In the genomic region with DNA sequence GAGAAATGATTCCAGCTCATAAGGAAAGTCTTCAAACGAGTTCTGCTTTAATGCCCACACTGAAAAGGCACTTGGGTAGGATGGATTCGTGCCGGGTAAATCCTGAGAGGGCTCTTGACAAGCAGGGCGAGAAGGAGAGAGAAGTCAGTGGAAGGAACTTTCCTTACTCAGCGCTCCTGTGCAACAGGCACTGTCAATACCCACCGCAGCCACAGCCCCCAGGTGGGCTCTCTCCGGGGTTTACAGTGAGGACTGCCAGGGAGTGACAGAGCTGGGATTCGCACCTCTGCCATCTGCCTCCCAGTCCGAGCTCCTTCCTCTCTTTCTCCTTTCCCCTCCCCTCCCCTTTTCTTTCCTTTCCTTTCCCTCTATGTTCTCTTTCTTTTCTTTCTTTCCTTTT, we compare ENCODE assay signal across 28 cellular contexts.
"Had no signal": no experiment of that assay in that cellular context is flagged by ENCODE, and none has a peak within 500 bp of the region (broad histone marks: within the 10 kb centered on the region; RNA-seq: fewer than 3 reads in every experiment).

No MANE protein-coding gene starts in this region.

- DNase-seq: activated B cell treated with CpG ODN at 0.5 μM for 24 hours; activated CD4-positive, alpha-beta T cell treated with anti-CD3 and anti-CD28 coated beads for 48 hours; activated CD4-positive, alpha-beta T cell treated with anti-CD3 and anti-CD28 coated beads, Interleukin-2, amount 50 U/mL, for 1 hour; activated CD4-positive, alpha-beta T cell treated with anti-CD3 and anti-CD28 coated beads, Interleukin-2, amount 50 U/mL, for 48 hours; activated CD8-positive, alpha-beta memory T cell treated with anti-CD3 and anti-CD28 coated beads for 24 hours; activated CD8-positive, alpha-beta T cell treated with anti-CD3 and anti-CD28 coated beads for 36 hours; activated effector memory CD4-positive, alpha-beta T cell treated with Interleukin-2 at 50 U/mL for 16 hours; activated gamma-delta T cell treated with Interleukin-2 at 50 U/mL for 16 hours; activated naive CD4-positive, alpha-beta T cell treated with anti-CD3 and anti-CD28 coated beads, Interleukin-2, amount 50 U/mL, for 16 hours; activated naive CD4-positive, alpha-beta T cell treated with Interleukin-2 at 50 U/mL for 16 hours; activated T-cell treated with anti-CD3 and anti-CD28 coated beads, Interleukin-2, amount 50 U/mL, for 4 hours; amniotic stem cell; anterior cingulate cortex; brain microvascular endothelial cell; cortex of kidney; dermis blood vessel endothelial cell; effector CD4-positive, alpha-beta T cell; endodermal cell; foreskin fibroblast; head of caudate nucleus; T-helper 17 cell; T1000; WERI-Rb-1 had no signal

- H3K4me1 Mint-ChIP-seq: activated B cell treated with CpG ODN at 0.5 μM for 24 hours had no signal

- ATAC-seq: activated CD4-positive, CD25-positive, alpha-beta regulatory T cell treated with anti-CD3 and anti-CD28 coated beads, Interleukin-2, amount 50 U/mL, for 24 hours; activated CD8-positive, alpha-beta T cell treated with anti-CD3 and anti-CD28 coated beads for 36 hours; activated T-cell treated with anti-CD3 and anti-CD28 coated beads, Interleukin-2, amount 50 U/mL, for 4 hours; activated T-helper 17 cell treated with anti-CD3 and anti-CD28 coated beads, Interleukin-2, amount 50 U/mL, for 72 hours; esophagus mucosa; T-helper 17 cell had no signal

- H3K36me3 ChIP-seq: brain microvascular endothelial cell, WERI-Rb-1 had no signal

- H3K27me3 ChIP-seq: brain microvascular endothelial cell had no signal

- H3K27ac ChIP-seq: brain microvascular endothelial cell, WERI-Rb-1 had no signal

- H3K4me3 Mint-ChIP-seq: activated B cell treated with CpG ODN at 0.5 μM for 24 hours; activated CD8-positive, alpha-beta T cell treated with anti-CD3 and anti-CD28 coated beads for 36 hours; activated naive CD8-positive, alpha-beta T cell; activated T-cell treated with anti-CD3 and anti-CD28 coated beads, Interleukin-2, amount 50 U/mL, for 4 hours; activated T-helper 17 cell treated with anti-CD3 and anti-CD28 coated beads, Interleukin-2, amount 50 U/mL, for 72 hours; endodermal cell; T-helper 17 cell; T-helper 2 cell treated with Interferon-gamma antibody and Interleukin-4, amounts not matched to agents 5 μg/mL and 100 μg/mL, for 36 hours had no signal

- H3K9me3 Mint-ChIP-seq: activated B cell treated with CpG ODN at 0.5 μM for 24 hours; activated CD8-positive, alpha-beta T cell treated with anti-CD3 and anti-CD28 coated beads for 36 hours; activated T-cell treated with anti-CD3 and anti-CD28 coated beads, Interleukin-2, amount 50 U/mL, for 4 hours; activated T-helper 17 cell treated with anti-CD3 and anti-CD28 coated beads, Interleukin-2, amount 50 U/mL, for 72 hours; endodermal cell; T-helper 2 cell treated with Interferon-gamma antibody and Interleukin-4, amounts not matched to agents 5 μg/mL and 100 μg/mL, for 36 hours had no signal

- H3K27ac Mint-ChIP-seq: activated B cell treated with CpG ODN at 0.5 μM for 24 hours; activated CD8-positive, alpha-beta T cell treated with anti-CD3 and anti-CD28 coated beads for 36 hours; activated naive CD8-positive, alpha-beta T cell; activated T-helper 17 cell treated with anti-CD3 and anti-CD28 coated beads, Interleukin-2, amount 50 U/mL, for 72 hours; endodermal cell; T-helper 17 cell; T-helper 2 cell treated with Interferon-gamma antibody and Interleukin-4, amounts not matched to agents 5 μg/mL and 100 μg/mL, for 36 hours had no signal

- H3K27me3 Mint-ChIP-seq: activated B cell treated with CpG ODN at 0.5 μM for 24 hours; activated CD8-positive, alpha-beta T cell treated with anti-CD3 and anti-CD28 coated beads for 36 hours; activated naive CD8-positive, alpha-beta T cell; activated T-helper 17 cell treated with anti-CD3 and anti-CD28 coated beads, Interleukin-2, amount 50 U/mL, for 72 hours; T-helper 17 cell had no signal
